Comparison of ENCODE assay signal across 15 cellular contexts in the genomic region with DNA sequence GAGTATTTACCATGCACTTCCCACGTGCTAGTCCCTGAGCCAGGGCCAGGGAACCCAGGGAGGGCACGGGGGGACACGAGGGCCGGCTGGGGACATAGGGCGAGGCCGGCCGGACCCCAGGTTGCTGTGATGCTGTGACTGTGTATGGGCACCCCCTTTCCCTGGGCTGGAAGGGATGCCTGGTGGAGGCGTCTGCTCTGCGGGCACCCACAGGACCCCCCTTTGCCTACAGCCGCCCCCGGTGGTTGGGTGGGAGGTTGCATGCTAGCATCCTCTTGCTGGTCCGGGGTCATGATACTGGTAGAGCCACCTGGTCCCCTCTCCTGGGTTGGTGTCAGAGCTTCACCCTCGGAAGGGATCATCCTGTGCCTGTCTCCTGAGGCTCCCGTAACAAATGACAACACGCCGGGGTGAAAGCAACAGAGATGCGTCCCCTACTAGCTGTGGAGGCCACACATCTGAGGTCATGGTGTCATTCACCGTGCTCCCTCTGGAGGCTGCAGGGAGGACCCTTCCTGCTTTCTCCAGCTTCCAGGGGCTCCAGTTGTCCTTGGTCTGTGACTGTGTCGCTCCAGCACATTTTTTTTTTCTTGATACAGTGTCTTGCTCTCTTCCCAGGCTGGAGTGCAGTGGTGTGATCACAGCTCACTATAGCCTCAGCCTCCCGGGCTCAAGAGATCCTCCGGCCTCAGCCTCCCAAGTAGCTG. TPM values are rescaled to one million over a fixed set of nuclear protein-coding genes. Genes with fewer than 3 reads are reported as not detected.
DNase-seq lines count a peak whose midpoint lies in the region; ATAC-seq and TF ChIP-seq lines count a peak whose summit lies in the region.
"Had no signal": no experiment of that assay in that cellular context is flagged by ENCODE, and none has a peak within 500 bp of the region (broad histone marks: within the 10 kb centered on the region; RNA-seq: fewer than 3 reads in every experiment).

No MANE protein-coding gene starts in this region.

- no peak overlapping the region for H3K4me2 ChIP-seq in HCT116 (ENCODE audit: low read length)
- H3K4me2 ChIP-seq: KMS-11 had no signal

- BruUV-seq in HCT116 (replicated peaks; lab: Mats Ljungman, UMichigan), result no TSS peak

- H3K27me3 ChIP-seq in HCT116 (ENCODE audit: insufficient read depth, low read length), result no peaks in the 10 kb centered on the region
- H3K27me3 ChIP-seq in colonic mucosa, result no peaks in the 10 kb centered on the region
- H3K27me3 ChIP-seq: ascending aorta had no signal

- H4K20me1 ChIP-seq in HCT116 (ENCODE audit: insufficient read depth), result no peaks in the 10 kb centered on the region

- TF ChIP-seq POLR2A in HCT116 (IDR thresholded peaks at IDR 0.05; ENCODE audit: borderline replicate concordance, extremely low read depth, insufficient read depth, insufficient read length), result no peak

- H3K4me3 ChIP-seq in HCT116 (replicated peaks in 1 of 2; ENCODE audit: low read depth in 1 of 2, low read length in 2 of 2) (no peak overlapping the region), colonic mucosa (no peak overlapping the region)
- H3K4me3 ChIP-seq: ascending aorta had no signal

- no peak overlapping the region for H3K27ac Mint-ChIP-seq in glutamatergic neuron (ENCODE audit: unreplicated experiment)
- no peak overlapping the region for H3K27ac Mint-ChIP-seq in natural killer cell
- H3K27ac Mint-ChIP-seq: memory B cell had no signal

- H2AFZ ChIP-seq in HCT116 (ENCODE audit: low read depth, low read length, poor library complexity, severe bottlenecking), result no peak overlapping the region

- POLR2A ChIA-PET in HCT116 (lab: Charles Lee), result interaction anchor here (1.5 kb wide), 1 partner anchor 17 kb away, joined by 3 read pairs; the partner anchor contains the start of gene MSLN

- H3K9me3 ChIP-seq in HCT116 (ENCODE audit: control insufficient read depth in 1 of 2, insufficient read depth in 1 of 2, low read depth in 1 of 2, low read length in 2 of 2) (no peaks in the 10 kb centered on the region), colonic mucosa (no peaks in the 10 kb centered on the region)
- H3K9me3 ChIP-seq: ascending aorta had no signal

- intact Hi-C loops in HCT116 (cut with micrococcal nuclease) (loop anchor here (2.0 kb wide), 1 partner anchor 41 kb away; no protein-coding TSS in a partner anchor), natural killer cell (cut with micrococcal nuclease) (no loop called here), colonic mucosa (cut with DNase I) (no loop called here)

- H3K27ac ChIP-seq in HCT116 (ENCODE audit: low read depth, low read length), result no peak overlapping the region
- no peak overlapping the region for H3K27ac ChIP-seq in colonic mucosa
- H3K27ac ChIP-seq: ascending aorta, KMS-11 had no signal

- CTCF ChIA-PET in HCT116 (lab: Charles Lee), result interaction anchor here (0.6 to 2.7 kb wide), 3 partner anchors 17 to 359 kb away, joined by 3 to 11 read pairs (median 3); partner anchors contain the start of gene MSLN

- H3K4me1 Mint-ChIP-seq in glutamatergic neuron (ENCODE audit: low read depth, unreplicated experiment) (no peaks in the 10 kb centered on the region), natural killer cell (no peaks in the 10 kb centered on the region)

- H3K36me3 Mint-ChIP-seq in glutamatergic neuron (ENCODE audit: unreplicated experiment) (no peaks in the 10 kb centered on the region), natural killer cell (no peaks in the 10 kb centered on the region)
- H3K36me3 Mint-ChIP-seq: memory B cell had no signal

- H3K4me1 ChIP-seq in HCT116 (ENCODE audit: control insufficient read depth in 1 of 2, insufficient read depth in 2 of 2, low read length in 2 of 2) (peaks cover 8 to 28% of the 10 kb centered on the region in 2 experiments), colonic mucosa (peaks cover 6% of the 10 kb centered on the region)

- H3K9ac ChIP-seq in HCT116 (ENCODE audit: low read length), result no peak overlapping the region
- H3K9ac ChIP-seq in colonic mucosa (ENCODE audit: low read depth in 2 of 2, low read length in 2 of 2), result no peak overlapping the region
- H3K9ac ChIP-seq: KMS-11 had no signal

- H3K27me3 Mint-ChIP-seq in glutamatergic neuron (ENCODE audit: unreplicated experiment) (peaks cover 8% of the 10 kb centered on the region), natural killer cell (ENCODE audit: low read depth in 2 of 2) (no peaks in the 10 kb centered on the region)
- H3K27me3 Mint-ChIP-seq: memory B cell had no signal

- no peaks in the 10 kb centered on the region for H3K36me3 ChIP-seq in HCT116 (ENCODE audit: control insufficient read depth in 1 of 2, insufficient read depth in 2 of 2, low read length in 2 of 2)
- H3K36me3 ChIP-seq in colonic mucosa, result no peaks in the 10 kb centered on the region
- H3K36me3 ChIP-seq: ascending aorta had no signal

- RAD21 ChIA-PET in HCT116 (lab: Charles Lee; ENCODE audit: low non-redundant PET in 1 of 2, low total read pairs in 2 of 2, uncharacterized antibody in 2 of 2, unreplicated experiment in 2 of 2), result interaction anchor here in 1 of 2 experiments (1.3 kb wide), 1 partner anchor 17 kb away, joined by 3 read pairs; no protein-coding TSS in a partner anchor

- H3K9me2 ChIP-seq in HCT116 (ENCODE audit: insufficient read depth), result no peaks in the 10 kb centered on the region

- H3K9me3 Mint-ChIP-seq in glutamatergic neuron (ENCODE audit: unreplicated experiment) (peaks cover 1% of the 10 kb centered on the region), natural killer cell (no peaks in the 10 kb centered on the region)
- H3K9me3 Mint-ChIP-seq: memory B cell had no signal

- peaks cover 12% of the 10 kb centered on the region; the same call in 1 of the 2 replicates for H3K79me2 ChIP-seq in HCT116 (ENCODE audit: insufficient read depth, low read length)

- no peak overlapping the region for H3K4me3 Mint-ChIP-seq in glutamatergic neuron (ENCODE audit: unreplicated experiment)
- H3K4me3 Mint-ChIP-seq in natural killer cell, result no peak overlapping the region
- H3K4me3 Mint-ChIP-seq: memory B cell had no signal

- DNase-seq in D341Med (ENCODE audit: low spot score) (peak; percentile 47), HCT116 (ENCODE audit: low read depth, low spot score) (no peak), glutamatergic neuron (no peak), natural killer cell (no peak), colonic mucosa (no peak), EL (no peak)
- DNase-seq: activated CD4-positive, alpha-beta T cell treated with anti-CD3 and anti-CD28 coated beads, Interleukin-2, amount 50 U/mL, for 4 hours; GF-D8; NCI-H1930; NCI-H69; occipital lobe had no signal

- TF ChIP-seq CTCF in HCT116 (IDR thresholded peaks at IDR 0.05 in 2 of 3, conservative IDR thresholded peaks at IDR 0.05 in 1 of 3; ENCODE audit: borderline replicate concordance in 1 of 3, insufficient read depth in 1 of 3, low read depth in 2 of 3, low read length in 2 of 3) (peak in 2 of 3 experiments; percentile 43 to 55; a peak in 4 of 6 replicates), glutamatergic neuron (IDR thresholded peaks at IDR 0.05; ENCODE audit: partially characterized antibody, unreplicated experiment) (peak; percentile 42), natural killer cell (IDR thresholded peaks at IDR 0.05) (no peak), colonic mucosa (IDR thresholded peaks at IDR 0.05) (no peak)

- TF ChIP-seq RAD21 in HCT116 (IDR thresholded peaks at IDR 0.05; ENCODE audit: low read depth), result no peak

- ATAC-seq in HCT116 (no peak), natural killer cell (no peak)

TF ChIP-seq in HCT116, 20 proteins besides CTCF, POLR2A, EP300 and RAD21 (continues in another document):
- TF ChIP-seq FOSL1 (IDR thresholded peaks at IDR 0.05; ENCODE audit: low read depth), result no peak
- TF ChIP-seq TCF7L2 (IDR thresholded peaks at IDR 0.05; ENCODE audit: borderline replicate concordance, extremely low read depth, insufficient read depth, insufficient read length), result no peak
- TF ChIP-seq EGR1 (IDR thresholded peaks at IDR 0.05; ENCODE audit: low read depth), result no peak

RNA-seq across cellular contexts. Expression of gene CIAO3, which starts 3.1 kb away (rescaled TPM):
- total RNA-seq in HCT116 (2021; ENCODE audit: unreplicated experiment) (32.8 TPM), glutamatergic neuron (ENCODE audit: unreplicated experiment) (49.5 TPM), natural killer cell (10 to 100 TPM; 36.9 to 39.8 (median 37.5) TPM), colonic mucosa (10 to 100 TPM; 29.2 to 62.1 TPM)
- 17.5 and 18.0 TPM in 2 replicates for polyA plus RNA-seq in HCT116 (2012)

RNA-seq across cellular contexts. Expression of gene MSLN, which starts 16.6 kb away (rescaled TPM):
- 40.9 TPM for total RNA-seq in HCT116 (2021; ENCODE audit: unreplicated experiment)
- 76.1 and 104 TPM in 2 replicates for polyA plus RNA-seq in HCT116 (2012)
- not detected for total RNA-seq in glutamatergic neuron (ENCODE audit: unreplicated experiment)
- not detected for total RNA-seq in natural killer cell
- total RNA-seq in colonic mucosa, result 1 to 10 TPM; 1.4 to 1.8 TPM
- total RNA-seq: occipital lobe had no signal

RNA-seq across cellular contexts. Expression of gene HAGHL, which starts 17.0 kb away (rescaled TPM):
- total RNA-seq in HCT116 (2021; ENCODE audit: unreplicated experiment) (74.8 TPM), glutamatergic neuron (ENCODE audit: unreplicated experiment) (31.7 TPM), natural killer cell (10 to 100 TPM; 13.5 to 21.5 (median 15.7) TPM), colonic mucosa (10 to 100 TPM in 1 of 2 donors, 1 to 10 TPM in 1; 2.6 to 13.0 TPM)
- 56.8 and 61.7 TPM in 2 replicates for polyA plus RNA-seq in HCT116 (2012)

RNA-seq across cellular contexts. Expression of gene CCDC78, which starts 17.7 kb away (rescaled TPM):
- 22.9 TPM for total RNA-seq in HCT116 (2021; ENCODE audit: unreplicated experiment)
- 6.8 and 7.7 TPM in 2 replicates for polyA plus RNA-seq in HCT116 (2012)
- 18.9 TPM for total RNA-seq in glutamatergic neuron (ENCODE audit: unreplicated experiment)
- 10 to 100 TPM in 1 of 3 donors, 1 to 10 TPM in 2; 6.2 to 10.0 (median 7.7) TPM for total RNA-seq in natural killer cell
- total RNA-seq in colonic mucosa, result 1 to 10 TPM in 1 of 2 donors, under 1 TPM in 1; 0.37 to 3.7 TPM
- total RNA-seq: skeletal muscle tissue had no signal

RNA-seq across cellular contexts. Expression of gene ANTKMT, which starts 23.0 kb away (rescaled TPM):
- total RNA-seq in HCT116 (2021; ENCODE audit: unreplicated experiment), result 65.4 TPM
- 27.5 and 33.3 TPM in 2 replicates for polyA plus RNA-seq in HCT116 (2012)
- 61.1 TPM for total RNA-seq in glutamatergic neuron (ENCODE audit: unreplicated experiment)
- total RNA-seq in natural killer cell, result 10 to 100 TPM; 33.7 to 39.0 (median 37.7) TPM
- total RNA-seq in colonic mucosa, result 10 to 100 TPM; 42.1 to 83.1 TPM

Comparison
In these comparisons a context has a peak if more than half of its experiments do, and no peak if none do; other contexts are left out.
1. CTCF ChIP-seq: peak in HCT116 (2 of 3) and glutamatergic neuron (single experiment); none in natural killer cell (single experiment) and colonic mucosa (single experiment).
2. RNA of gene MSLN, which starts 16.6 kb away (total RNA-seq): 40.9 TPM in HCT116 (single experiment); 1.4 to 1.8 TPM in colonic mucosa, not detected in glutamatergic neuron (single experiment) and not detected in natural killer cell; every median in the first group is over 10 times any median in the second.